ENCODE assay signal across 9 cellular contexts in genomic region chr3:152307829-152308474, GRCh38. TPM values are rescaled to one million over a fixed set of nuclear protein-coding genes. Genes with fewer than 3 reads are reported as not detected.
DNase-seq lines count a peak whose midpoint lies in the region; ATAC-seq and TF ChIP-seq lines count a peak whose summit lies in the region.
"Had no signal": no experiment of that assay in that cellular context is flagged by ENCODE, and none has a peak within 500 bp of the region (broad histone marks: within the 10 kb centered on the region; RNA-seq: fewer than 3 reads in every experiment).

No MANE protein-coding gene starts in this region.

- ATAC-seq in natural killer cell = peak in 1 of 3 donors; percentile 10
- ATAC-seq in GM21619 (IDR thresholded peaks at IDR 0.05; ENCODE audit: unreplicated experiment) = no peak

- H3K36me3 ChIP-seq in HUES6 (ENCODE audit: control insufficient read depth, insufficient read depth, low read length) (no peaks in the 10 kb centered on the region), endodermal cell (ENCODE audit: control insufficient read depth, insufficient read depth, low read length) (no peaks in the 10 kb centered on the region)

- DNase-seq in AG04450 (ENCODE audit: low read depth, low spot score) (no peak), endodermal cell (peak; percentile 58), natural killer cell (no peak), NCI-H1092 (lab: John Stamatoyannopoulos, UW) (no peak), COR-L47 (lab: John Stamatoyannopoulos, UW) (no peak), posterior cingulate gyrus (no peak)
- DNase-seq: midbrain had no signal

- no peaks in the 10 kb centered on the region for H3K27me3 ChIP-seq in AG04450 (ENCODE audit: control insufficient read depth, insufficient read depth, low read length)
- no peaks in the 10 kb centered on the region for H3K27me3 ChIP-seq in HUES6 (ENCODE audit: control insufficient read depth, insufficient read depth, low read length)
- H3K27me3 ChIP-seq in endodermal cell (ENCODE audit: control insufficient read depth, insufficient read depth, low read length, poor library complexity, severe bottlenecking) = peaks cover 54% of the 10 kb centered on the region

- H3K9ac ChIP-seq in HUES6 (ENCODE audit: low read length) (no peak overlapping the region), endodermal cell (ENCODE audit: extremely low read depth, low read length, poor library complexity, severe bottlenecking) (no peak overlapping the region)

- peaks cover 41% of the 10 kb centered on the region for H3K4me1 Mint-ChIP-seq in endodermal cell
- peaks cover 58 to 70% of the 10 kb centered on the region in 2 donors for H3K4me1 Mint-ChIP-seq in natural killer cell

- CTCF ChIA-PET in AG04450 (lab: Charles Lee) = no interaction called here

- H3K9me3 Mint-ChIP-seq in endodermal cell = peaks cover 2% of the 10 kb centered on the region
- no peaks in the 10 kb centered on the region for H3K9me3 Mint-ChIP-seq in natural killer cell

- intact Hi-C loops in natural killer cell (cut with micrococcal nuclease) (loop anchor here (2.0 kb wide), 1 partner anchor 17 kb away; no protein-coding TSS in a partner anchor), posterior cingulate gyrus (cut with DNase I) (no loop called here)

- H3K27ac Mint-ChIP-seq in endodermal cell (no peak overlapping the region), natural killer cell (peak overlapping the region; percentile 81 to 91)

- peaks cover 4% of the 10 kb centered on the region; the same call in 1 of the 2 replicates for H3K9me3 ChIP-seq in AG04450 (ENCODE audit: control insufficient read depth, insufficient read depth, low read length)
- H3K9me3 ChIP-seq in HUES6 (ENCODE audit: control insufficient read depth, insufficient read depth, low read depth, low read length) = no peaks in the 10 kb centered on the region
- H3K9me3 ChIP-seq in endodermal cell (ENCODE audit: control insufficient read depth, low read length) = peaks cover 9% of the 10 kb centered on the region

- no peaks in the 10 kb centered on the region for H3K36me3 Mint-ChIP-seq in endodermal cell (ENCODE audit: low read depth)
- no peaks in the 10 kb centered on the region for H3K36me3 Mint-ChIP-seq in natural killer cell

- POLR2A ChIA-PET in AG04450 (lab: Yijun Ruan, JAX) = interaction anchor here (0.7 kb wide), 1 partner anchor 52 kb away, joined by 3 read pairs; no protein-coding TSS in a partner anchor

- H3K27me3 Mint-ChIP-seq in endodermal cell (ENCODE audit: insufficient read depth) (peaks cover 47% of the 10 kb centered on the region), natural killer cell (ENCODE audit: low read depth in 2 of 2) (no peaks in the 10 kb centered on the region)

- H3K4me3 ChIP-seq in AG04450 (ENCODE audit: low read depth, low read length) = no peak overlapping the region
- H3K4me3 ChIP-seq in HUES6 (ENCODE audit: low read depth, low read length) = no peak overlapping the region
- H3K4me3 ChIP-seq in endodermal cell (ENCODE audit: low read length) = no peak overlapping the region

- H3K4me3 Mint-ChIP-seq in endodermal cell (no peak overlapping the region), natural killer cell (no peak overlapping the region)

- H3K4me1 ChIP-seq in HUES6 (ENCODE audit: control insufficient read depth, insufficient read depth, low read length) = peaks cover 44% of the 10 kb centered on the region
- H3K4me1 ChIP-seq in endodermal cell (ENCODE audit: control insufficient read depth, insufficient read depth, low read length) = peaks cover 10% of the 10 kb centered on the region

- H3K27ac ChIP-seq in AG04450 (ENCODE audit: low read depth, low read length) (peak overlapping the region; percentile 31), HUES6 (ENCODE audit: low read depth, low read length) (0 out of 2 replicates have a peak overlapping the region, but pooled peaks have one; percentile 59), endodermal cell (ENCODE audit: low read depth, low read length) (no peak overlapping the region)

- TF ChIP-seq CTCF in AG04450 (IDR thresholded peaks at IDR 0.05; ENCODE audit: low read depth, low read length) (no peak), endodermal cell (conservative IDR thresholded peaks at IDR 0.05) (no peak), natural killer cell (IDR thresholded peaks at IDR 0.05) (no peak)

- 63 to 73% methylated on average over 1 of the region's 1 CpG for WGBS in endodermal cell (ENCODE audit: insufficient coverage in 1 of 2, insufficient read length in 1 of 2), 2 experiments

RNA-seq across cellular contexts. Expression of gene MBNL1, which starts 39.2 kb away (rescaled TPM):
- 92.1 and 95.5 TPM in 2 replicates for polyA plus RNA-seq in AG04450 (2011; rRNA removed)
- 295 and 329 TPM in 2 replicates for polyA minus RNA-seq in AG04450 (2011; rRNA and poly(A)+ RNA removed)
- total RNA-seq in endodermal cell = 1 to 10 TPM; 1.3 to 4.9 TPM
- polyA plus RNA-seq in endodermal cell (2013, experiment 1 of 2) = 15.2 TPM
- 13.7 TPM for polyA plus RNA-seq in endodermal cell (2013, experiment 2 of 2)
- total RNA-seq in natural killer cell = 100 to 1,000 TPM; 600 to 704 (median 607) TPM

Comparison
In these comparisons a context has a peak if more than half of its experiments do, and no peak if none do; other contexts are left out.
1. RNA of gene MBNL1, which starts 39.2 kb away (total RNA-seq): 600 to 704 TPM in natural killer cell; 1.3 to 4.9 TPM in endodermal cell; every median in the first group is over 100 times any median in the second.